ENCODE assay signal across 18 cellular contexts in genomic region chr11:39190751-39191150, GRCh38.
DNase-seq lines count a peak whose midpoint lies in the region; ATAC-seq and TF ChIP-seq lines count a peak whose summit lies in the region.
"Had no signal": no experiment of that assay in that cellular context is flagged by ENCODE, and none has a peak within 500 bp of the region (broad histone marks: within the 10 kb centered on the region; RNA-seq: fewer than 3 reads in every experiment).

No MANE protein-coding gene starts in this region.

- H3K36me3 Mint-ChIP-seq in Caco-2 (ENCODE audit: insufficient read depth, unreplicated experiment) (peaks cover 5% of the 10 kb centered on the region), neural progenitor cell (no peaks in the 10 kb centered on the region)
- H3K36me3 Mint-ChIP-seq in CD4-positive, alpha-beta T cell (ENCODE audit: low read depth), result no peaks in the 10 kb centered on the region
- H3K36me3 Mint-ChIP-seq: CD8-positive, alpha-beta memory T cell; IgD-negative memory B cell had no signal

- 77% methylated on average over 2 of the region's 2 CpGs for WGBS in esophagus muscularis mucosa

- H3F3A ChIP-seq in PC-9 (ENCODE audit: insufficient read depth, low read depth) (no peaks in the 10 kb centered on the region), neural progenitor cell (ENCODE audit: low read depth) (no peaks in the 10 kb centered on the region)

- DNase-seq in Caco-2 (no peak), PC-9 (no peak), iPS DF 19.7 (ENCODE audit: low read depth, low spot score) (peak; percentile 25), neural progenitor cell (ENCODE audit: low spot score) (no peak), HEK293T (ENCODE audit: extremely low spot score) (no peak), HUDEP-2 (lab: John Stamatoyannopoulos, UW; ENCODE audit: unreplicated experiment in 76 of 76) (no peak), esophagus muscularis mucosa (ENCODE audit: extremely low spot score) (no peak)
- no peak for DNase-seq in CD4-positive, alpha-beta T cell
- DNase-seq: 8988T; CD8-positive, alpha-beta memory T cell; COR-L47; GM23248; KBM-7 had no signal

- H3K27me3 Mint-ChIP-seq in Caco-2 (ENCODE audit: insufficient read depth, unreplicated experiment), result no peaks in the 10 kb centered on the region
- no peaks in the 10 kb centered on the region for H3K27me3 Mint-ChIP-seq in neural progenitor cell (ENCODE audit: insufficient read depth, low read depth)
- H3K27me3 Mint-ChIP-seq in CD4-positive, alpha-beta T cell, result no peaks in the 10 kb centered on the region
- H3K27me3 Mint-ChIP-seq: B cell; CD8-positive, alpha-beta memory T cell; IgD-negative memory B cell had no signal

- no peak for ATAC-seq in CD4-positive, alpha-beta T cell (ENCODE audit: poor library complexity)

- H3K9me3 Mint-ChIP-seq in Caco-2 (ENCODE audit: unreplicated experiment) (peaks cover 20% of the 10 kb centered on the region), neural progenitor cell (peaks cover 7% of the 10 kb centered on the region)
- peaks cover 9% of the 10 kb centered on the region for H3K9me3 Mint-ChIP-seq in CD4-positive, alpha-beta T cell

- H3K36me3 ChIP-seq in Caco-2 (ENCODE audit: control insufficient read depth, insufficient read depth, low read length) (no peaks in the 10 kb centered on the region), PC-9 (ENCODE audit: low read depth) (no peaks in the 10 kb centered on the region), neural progenitor cell (no peaks in the 10 kb centered on the region), esophagus muscularis mucosa (no peaks in the 10 kb centered on the region)
- H3K36me3 ChIP-seq: BLaER1 treated with 17β-estradiol and CSF1 and Interleukin-3, amounts not matched to agents 10 nM and 100 nM; HAP-1 had no signal

- peaks cover 9% of the 10 kb centered on the region for H3K4me1 Mint-ChIP-seq in Caco-2 (ENCODE audit: low read depth, unreplicated experiment)
- H3K4me1 Mint-ChIP-seq in neural progenitor cell, result no peaks in the 10 kb centered on the region
- no peaks in the 10 kb centered on the region for H3K4me1 Mint-ChIP-seq in CD4-positive, alpha-beta T cell (ENCODE audit: low read depth)
- H3K4me1 Mint-ChIP-seq: B cell; CD8-positive, alpha-beta memory T cell; IgD-negative memory B cell had no signal

- BruUV-seq in Caco-2 (replicated peaks; lab: Mats Ljungman, UMichigan) (no TSS peak), PC-9 (replicated peaks; lab: Mats Ljungman, UMichigan) (no TSS peak)

- H3K4me3 ChIP-seq in Caco-2 (ENCODE audit: low read depth, low read length) (no peak overlapping the region), PC-9 (no peak overlapping the region), neural progenitor cell (no peak overlapping the region), esophagus muscularis mucosa (no peak overlapping the region)
- H3K4me3 ChIP-seq: BLaER1 treated with 17β-estradiol and CSF1 and Interleukin-3, amounts not matched to agents 10 nM and 100 nM; GM23248; HAP-1 had no signal

- H3K27me3 ChIP-seq in Caco-2 (replicated peaks; ENCODE audit: control insufficient read depth, insufficient read depth, low read length) (no peaks in the 10 kb centered on the region), PC-9 (ENCODE audit: insufficient read depth, low read depth) (no peaks in the 10 kb centered on the region), neural progenitor cell (no peaks in the 10 kb centered on the region), esophagus muscularis mucosa (no peaks in the 10 kb centered on the region)
- no peaks in the 10 kb centered on the region for H3K27me3 ChIP-seq in CD4-positive, alpha-beta T cell (ENCODE audit: control insufficient read depth, insufficient read depth, low read length)
- H3K27me3 ChIP-seq: BLaER1 treated with 17β-estradiol and CSF1 and Interleukin-3, amounts not matched to agents 10 nM and 100 nM had no signal

- H3K9me3 ChIP-seq in Caco-2 (0 out of 2 replicates have a peak, but pooled peaks cover 2% of the 10 kb centered on the region), PC-9 (ENCODE audit: insufficient read depth, low read depth) (no peaks in the 10 kb centered on the region), neural progenitor cell (ENCODE audit: low read depth) (no peaks in the 10 kb centered on the region), esophagus muscularis mucosa (no peaks in the 10 kb centered on the region)
- no peaks in the 10 kb centered on the region for H3K9me3 ChIP-seq in CD4-positive, alpha-beta T cell (ENCODE audit: control insufficient read depth, low read length)
- H3K9me3 ChIP-seq: HAP-1 had no signal

- TF ChIP-seq EP300 in esophagus muscularis mucosa (IDR thresholded peaks at IDR 0.05), result no peak

- H3K9me2 ChIP-seq in PC-9 (ENCODE audit: insufficient read depth), result peaks cover 8% of the 10 kb centered on the region

- H2AFZ ChIP-seq in PC-9 (0 out of 2 replicates have a peak overlapping the region, but pooled peaks have one; percentile 17), neural progenitor cell (replicated peaks) (peak overlapping the region; percentile 20)
- H2AFZ ChIP-seq: GM23248 had no signal

- no peak for TF ChIP-seq POLR2A in esophagus muscularis mucosa (IDR thresholded peaks at IDR 0.05; ENCODE audit: low read depth)

- H3K27ac ChIP-seq in PC-9 (no peak overlapping the region), neural progenitor cell (no peak overlapping the region), esophagus muscularis mucosa (replicated peaks in 1 of 4) (no peak overlapping the region)
- no peak overlapping the region for H3K27ac ChIP-seq in CD4-positive, alpha-beta T cell (ENCODE audit: low read depth, low read length)
- H3K27ac ChIP-seq: BLaER1 treated with 17β-estradiol and CSF1 and Interleukin-3, amounts not matched to agents 10 nM and 100 nM; GM23248; HL-60 had no signal

- H3K4me2 ChIP-seq in PC-9 (no peak overlapping the region), neural progenitor cell (no peak overlapping the region)
- H3K4me2 ChIP-seq: BLaER1 treated with 17β-estradiol and CSF1 and Interleukin-3, amounts not matched to agents 10 nM and 100 nM had no signal

- H3K4me3 Mint-ChIP-seq in Caco-2 (ENCODE audit: unreplicated experiment) (no peak overlapping the region), neural progenitor cell (no peak overlapping the region)
- H3K4me3 Mint-ChIP-seq in CD4-positive, alpha-beta T cell, result no peak overlapping the region
- H3K4me3 Mint-ChIP-seq: B cell; CD8-positive, alpha-beta memory T cell; IgD-negative memory B cell had no signal

- H3K27ac Mint-ChIP-seq in Caco-2 (ENCODE audit: unreplicated experiment), result peak overlapping the region; percentile 31
- no peak overlapping the region for H3K27ac Mint-ChIP-seq in neural progenitor cell
- H3K27ac Mint-ChIP-seq in CD4-positive, alpha-beta T cell, result no peak overlapping the region
- H3K27ac Mint-ChIP-seq: B cell; CD8-positive, alpha-beta memory T cell; IgD-negative memory B cell had no signal

- H4K20me1 ChIP-seq in PC-9 (ENCODE audit: insufficient read depth) (no peaks in the 10 kb centered on the region), neural progenitor cell (ENCODE audit: low read depth) (no peaks in the 10 kb centered on the region)
- H4K20me1 ChIP-seq: BLaER1 treated with 17β-estradiol and CSF1 and Interleukin-3, amounts not matched to agents 10 nM and 100 nM had no signal

- H3K9ac ChIP-seq in neural progenitor cell, result no peak overlapping the region
- H3K9ac ChIP-seq: BLaER1 treated with 17β-estradiol and CSF1 and Interleukin-3, amounts not matched to agents 10 nM and 100 nM; GM23248 had no signal

- no peaks in the 10 kb centered on the region for H3K4me1 ChIP-seq in Caco-2
- H3K4me1 ChIP-seq in PC-9 (replicated peaks; ENCODE audit: insufficient read depth), result no peaks in the 10 kb centered on the region
- no peaks in the 10 kb centered on the region for H3K4me1 ChIP-seq in neural progenitor cell
- H3K4me1 ChIP-seq in esophagus muscularis mucosa, result no peaks in the 10 kb centered on the region
- H3K4me1 ChIP-seq: BLaER1 treated with 17β-estradiol and CSF1 and Interleukin-3, amounts not matched to agents 10 nM and 100 nM; HAP-1 had no signal

- intact Hi-C loops in Caco-2 (cut with micrococcal nuclease; ENCODE audit: unreplicated experiment), result no loop called here
- intact Hi-C loops in PC-9 (cut with micrococcal nuclease; ENCODE audit: unreplicated experiment), result no loop called here
- intact Hi-C loops in CD4-positive, alpha-beta T cell (cut with DNase I, micrococcal nuclease), result no loop called here
- intact Hi-C loops in esophagus muscularis mucosa (cut with DNase I), result no loop called here

- POLR2A ChIA-PET in Caco-2 (lab: Charles Lee) (no interaction called here), PC-9 (lab: Charles Lee; ENCODE audit: unreplicated experiment) (no interaction called here), HEK293T (lab: Yijun Ruan, JAX) (no interaction called here)
- POLR2A ChIA-PET in CD4-positive, alpha-beta T cell (lab: Charles Lee), result no interaction called here

- H3K79me2 ChIP-seq in PC-9 (ENCODE audit: low read depth) (no peaks in the 10 kb centered on the region), neural progenitor cell (ENCODE audit: low read depth) (no peaks in the 10 kb centered on the region)

- CTCF ChIA-PET in Caco-2 (lab: Charles Lee) (interaction anchor here (0.6 kb wide), 1 partner anchor 181 kb away, joined by 3 read pairs; no protein-coding TSS in a partner anchor), PC-9 (lab: Charles Lee) (no interaction called here), HEK293T (lab: Yijun Ruan, JAX) (no interaction called here)
- CTCF ChIA-PET in CD4-positive, alpha-beta T cell (lab: Charles Lee), result no interaction called here

- no peak for TF ChIP-seq CTCF in Caco-2 (IDR thresholded peaks at IDR 0.05; ENCODE audit: insufficient read depth in 1 of 2, low read depth in 1 of 2, low read length in 1 of 2, severe bottlenecking in 1 of 2, unreplicated experiment in 1 of 2)
- TF ChIP-seq CTCF in PC-9 (conservative IDR thresholded peaks at IDR 0.05), result no peak
- TF ChIP-seq CTCF in neural progenitor cell (IDR thresholded peaks at IDR 0.05), result no peak
- no peak for TF ChIP-seq CTCF in CD4-positive, alpha-beta T cell (IDR thresholded peaks at IDR 0.05)
- no peak for TF ChIP-seq CTCF in esophagus muscularis mucosa (IDR thresholded peaks at IDR 0.05)

TF ChIP-seq in HEK293T, 16 proteins besides CTCF, POLR2A, EP300 and RAD21 (continues in another document):
- TF ChIP-seq FOXM1 (IDR thresholded peaks at IDR 0.05; ENCODE audit: borderline replicate concordance), result no peak
- TF ChIP-seq BHLHE40 (IDR thresholded peaks at IDR 0.05; ENCODE audit: borderline replicate concordance), result no peak
- no peak for TF ChIP-seq FOXA1 (IDR thresholded peaks at IDR 0.05)
- no peak for TF ChIP-seq FOXK2 (IDR thresholded peaks at IDR 0.05)
- TF ChIP-seq PKNOX1 (IDR thresholded peaks at IDR 0.05), result no peak
- no peak for TF ChIP-seq SUZ12 (IDR thresholded peaks at IDR 0.05)
- no peak for TF ChIP-seq L3MBTL2 (conservative IDR thresholded peaks at IDR 0.05)
